ENCODE assay signal across 14 cellular contexts in the genomic region with DNA sequence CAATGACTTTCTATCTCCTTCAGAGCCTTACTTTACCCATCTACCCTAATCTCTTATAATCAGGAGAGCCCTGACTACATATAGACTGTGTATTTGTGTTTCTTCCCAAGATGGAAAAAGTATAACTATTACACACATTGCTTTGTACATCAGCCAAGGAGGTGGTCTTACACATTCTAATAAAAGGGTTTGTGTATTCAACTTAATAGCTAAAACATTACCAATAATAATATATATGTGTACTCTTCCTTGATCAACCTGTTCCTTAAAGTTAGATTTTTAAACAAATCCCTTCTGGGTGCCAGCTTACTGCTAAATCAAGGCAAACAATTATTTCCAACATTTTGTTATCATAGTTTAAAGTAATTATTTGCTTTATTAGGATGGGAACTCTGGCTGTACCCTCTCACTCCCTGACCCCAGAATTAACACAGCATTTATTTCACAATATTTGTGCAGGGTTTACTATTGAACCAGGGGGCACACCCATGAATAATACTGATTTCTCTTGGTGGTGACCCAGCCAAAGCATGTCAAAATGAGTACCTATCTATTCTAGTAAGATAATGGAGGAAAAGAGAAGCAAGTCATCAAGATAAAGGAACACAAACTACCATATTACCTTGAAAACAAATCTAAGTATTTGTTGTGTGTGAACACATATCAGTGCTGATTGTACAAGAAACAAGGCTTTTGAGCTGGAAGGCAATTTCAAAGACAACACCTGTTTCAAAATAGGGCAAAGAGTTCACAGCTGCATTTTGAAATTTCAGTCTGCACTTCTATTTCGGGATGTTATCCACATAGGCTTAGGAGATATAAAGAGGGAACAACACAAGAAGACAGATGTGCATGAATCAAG. TPM values are rescaled to one million over a fixed set of nuclear protein-coding genes. Genes with fewer than 3 reads are reported as not detected.
DNase-seq lines count a peak whose midpoint lies in the region; ATAC-seq and TF ChIP-seq lines count a peak whose summit lies in the region.
"Had no signal": no experiment of that assay in that cellular context is flagged by ENCODE, and none has a peak within 500 bp of the region (broad histone marks: within the 10 kb centered on the region; RNA-seq: fewer than 3 reads in every experiment).

No MANE protein-coding gene starts in this region.

- peaks cover 7% of the 10 kb centered on the region for H3K4me1 Mint-ChIP-seq in activated CD8-positive, alpha-beta memory T cell treated with anti-CD3 and anti-CD28 coated beads, Interleukin-2, amount 10 ng/mL, durations not matched to agents 7 days and 5 days
- H3K4me1 Mint-ChIP-seq in activated T-helper 2 cell treated with anti-CD3 and anti-CD28 coated beads, Interferon-gamma antibody, Interleukin-2, Interleukin-4, amounts not matched to agents 10 μg/mL and 5 μg/mL and 100 μg/mL, durations not matched to agents 14 hours and 24 hours and 36 hours (ENCODE audit: low read depth), result peaks cover 16% of the 10 kb centered on the region

- TF ChIP-seq CTCF in WERI-Rb-1 (IDR thresholded peaks at IDR 0.05; ENCODE audit: low read depth, low read length) (no peak), liver (IDR thresholded peaks at IDR 0.05; ENCODE audit: low read depth, low read length, missing input control) (no peak)

- H3K36me3 ChIP-seq in WERI-Rb-1, result peaks cover 21% of the 10 kb centered on the region
- H3K36me3 ChIP-seq in liver (ENCODE audit: control insufficient read depth in 4 of 4, insufficient read depth in 3 of 4, low read depth in 1 of 4, low read length in 3 of 4), result peaks cover 0 to 4% (median 0%) of the 10 kb centered on the region in 4 donors

- DNase-seq in activated CD8-positive, alpha-beta memory T cell treated with anti-CD3 and anti-CD28 coated beads, Interleukin-2, amount 10 ng/mL, durations not matched to agents 7 days and 5 days, result no peak
- no peak for DNase-seq in activated CD8-positive, alpha-beta memory T cell treated with anti-CD3 and anti-CD28 coated beads, Interleukin-2, amount 50 U/mL, for 4 hours
- DNase-seq in WERI-Rb-1 (no peak), AG08395 (ENCODE audit: low spot score) (no peak), DMS53 treated with DMSO at 0.1 percent for 48 hours (lab: John Stamatoyannopoulos, UW; ENCODE audit: unreplicated experiment) (no peak)
- DNase-seq in activated T-helper 2 cell treated with anti-CD3 and anti-CD28 coated beads, Interferon-gamma antibody, Interleukin-2, Interleukin-4, amounts not matched to agents 10 μg/mL and 5 μg/mL and 100 μg/mL, durations not matched to agents 14 hours and 24 hours and 36 hours (ENCODE audit: low spot score), result no peak
- DNase-seq: DMS79 had no signal

- peaks cover 25% of the 10 kb centered on the region for H3K36me3 Mint-ChIP-seq in activated CD8-positive, alpha-beta memory T cell treated with anti-CD3 and anti-CD28 coated beads, Interleukin-2, amount 10 ng/mL, durations not matched to agents 7 days and 5 days
- H3K36me3 Mint-ChIP-seq in activated T-helper 2 cell treated with anti-CD3 and anti-CD28 coated beads, Interferon-gamma antibody, Interleukin-2, Interleukin-4, amounts not matched to agents 10 μg/mL and 5 μg/mL and 100 μg/mL, durations not matched to agents 14 hours and 24 hours and 36 hours (ENCODE audit: low read depth), result peaks cover 42% of the 10 kb centered on the region

- H3K9me3 ChIP-seq in WERI-Rb-1 (ENCODE audit: severe bottlenecking) (no peaks in the 10 kb centered on the region), liver (ENCODE audit: control insufficient read depth in 4 of 4, low read length in 3 of 4) (no peaks in the 10 kb centered on the region)
- H3K9me3 ChIP-seq: A549, BLaER1, MG63, SJCRH30 had no signal

- H3K27ac ChIP-seq in WERI-Rb-1 (peak overlapping the region; percentile 76), liver (ENCODE audit: low read depth in 1 of 2, low read length in 2 of 2) (peak overlapping the region; percentile 80 to 87), temporal lobe (ENCODE audit: low read depth, low read length) (peak overlapping the region; percentile 27)
- H3K27ac ChIP-seq: A549, BLaER1, SJCRH30 had no signal

- CTCF ChIA-PET in activated CD8-positive, alpha-beta memory T cell treated with anti-CD3 and anti-CD28 coated beads, Interleukin-2, amount 10 ng/mL, durations not matched to agents 7 days and 5 days (lab: Charles Lee), result interaction anchor here (1.0 to 9.5 kb wide), 25 partner anchors 9 to 186 kb away, joined by 3 to 153 read pairs (median 6); partner anchors contain the start of genes ELK4 and SLC45A3

- intact Hi-C loops in activated T-helper 2 cell treated with anti-CD3 and anti-CD28 coated beads, Interferon-gamma antibody, Interleukin-2, Interleukin-4, amounts not matched to agents 10 μg/mL and 5 μg/mL and 100 μg/mL, durations not matched to agents 14 hours and 24 hours and 36 hours (cut with micrococcal nuclease), result loop anchor here (1.0 to 2.0 kb wide), 3 partner anchors 38 to 62 kb away; no protein-coding TSS in a partner anchor

- H3K27ac Mint-ChIP-seq in activated CD8-positive, alpha-beta memory T cell treated with anti-CD3 and anti-CD28 coated beads, Interleukin-2, amount 10 ng/mL, durations not matched to agents 7 days and 5 days, result peak overlapping the region; percentile 34
- no peak overlapping the region for H3K27ac Mint-ChIP-seq in activated T-helper 2 cell treated with anti-CD3 and anti-CD28 coated beads, Interferon-gamma antibody, Interleukin-2, Interleukin-4, amounts not matched to agents 10 μg/mL and 5 μg/mL and 100 μg/mL, durations not matched to agents 14 hours and 24 hours and 36 hours

- 25% methylated on average over 1 of the region's 1 CpG for WGBS in liver

- no peak overlapping the region for H3K4me3 Mint-ChIP-seq in activated CD8-positive, alpha-beta memory T cell treated with anti-CD3 and anti-CD28 coated beads, Interleukin-2, amount 10 ng/mL, durations not matched to agents 7 days and 5 days
- no peak overlapping the region for H3K4me3 Mint-ChIP-seq in activated T-helper 2 cell treated with anti-CD3 and anti-CD28 coated beads, Interferon-gamma antibody, Interleukin-2, Interleukin-4, amounts not matched to agents 10 μg/mL and 5 μg/mL and 100 μg/mL, durations not matched to agents 14 hours and 24 hours and 36 hours (ENCODE audit: low read depth)
- H3K4me3 Mint-ChIP-seq: CD8-positive, alpha-beta memory T cell had no signal

- no peak overlapping the region for H3K4me3 ChIP-seq in WERI-Rb-1 (ENCODE audit: low read depth, low read length)
- no peak overlapping the region for H3K4me3 ChIP-seq in liver (ENCODE audit: low read depth in 1 of 3, low read length in 3 of 3)
- H3K4me3 ChIP-seq: A549, BLaER1, MG63, SJCRH30 had no signal

- H3K9me3 Mint-ChIP-seq in activated CD8-positive, alpha-beta memory T cell treated with anti-CD3 and anti-CD28 coated beads, Interleukin-2, amount 10 ng/mL, durations not matched to agents 7 days and 5 days (ENCODE audit: low read depth), result no peaks in the 10 kb centered on the region
- H3K9me3 Mint-ChIP-seq in activated T-helper 2 cell treated with anti-CD3 and anti-CD28 coated beads, Interferon-gamma antibody, Interleukin-2, Interleukin-4, amounts not matched to agents 10 μg/mL and 5 μg/mL and 100 μg/mL, durations not matched to agents 14 hours and 24 hours and 36 hours, result no peaks in the 10 kb centered on the region
- H3K9me3 Mint-ChIP-seq: CD8-positive, alpha-beta memory T cell had no signal

- no peak for ATAC-seq in activated CD8-positive, alpha-beta memory T cell treated with anti-CD3 and anti-CD28 coated beads, Interleukin-2, amount 10 ng/mL, durations not matched to agents 7 days and 5 days

- peak overlapping the region in 1 of 2 donors; percentile 47 for H3K9ac ChIP-seq in liver (ENCODE audit: low read depth in 1 of 2, low read length in 2 of 2)
- H3K9ac ChIP-seq: BLaER1 had no signal

- no peak for TF ChIP-seq RAD21 in liver (IDR thresholded peaks at IDR 0.05)

- no peaks in the 10 kb centered on the region for H3K27me3 Mint-ChIP-seq in activated CD8-positive, alpha-beta memory T cell treated with anti-CD3 and anti-CD28 coated beads, Interleukin-2, amount 10 ng/mL, durations not matched to agents 7 days and 5 days
- no peaks in the 10 kb centered on the region for H3K27me3 Mint-ChIP-seq in activated T-helper 2 cell treated with anti-CD3 and anti-CD28 coated beads, Interferon-gamma antibody, Interleukin-2, Interleukin-4, amounts not matched to agents 10 μg/mL and 5 μg/mL and 100 μg/mL, durations not matched to agents 14 hours and 24 hours and 36 hours (ENCODE audit: low read depth)

- H3K4me1 ChIP-seq in liver (ENCODE audit: control insufficient read depth in 4 of 4, insufficient read depth in 4 of 4, low read length in 3 of 4), result peaks cover 6 to 75% (median 63%) of the 10 kb centered on the region in 4 donors

- no peaks in the 10 kb centered on the region for H3K27me3 ChIP-seq in WERI-Rb-1 (ENCODE audit: insufficient read depth, low read depth, severe bottlenecking)
- no peaks in the 10 kb centered on the region for H3K27me3 ChIP-seq in liver (ENCODE audit: control insufficient read depth in 4 of 4, insufficient read depth in 4 of 4, low read length in 3 of 4)
- H3K27me3 ChIP-seq: BLaER1, MG63, SJCRH30 had no signal

TF ChIP-seq in liver, 16 proteins besides CTCF, POLR2A, EP300 and RAD21 (continues in another document):
- TF ChIP-seq TAF1 (conservative IDR thresholded peaks at IDR 0.05), result peak; percentile 3
- peak; percentile 42 to 68 for TF ChIP-seq JUND (IDR thresholded peaks at IDR 0.05)
- TF ChIP-seq HNF4A (conservative IDR thresholded peaks at IDR 0.05), result peak; percentile 96 to 97
- TF ChIP-seq EGR1 (IDR thresholded peaks at IDR 0.05; ENCODE audit: low read depth in 2 of 2), result peak; percentile 38 to 40
- TF ChIP-seq, protein P1, sequence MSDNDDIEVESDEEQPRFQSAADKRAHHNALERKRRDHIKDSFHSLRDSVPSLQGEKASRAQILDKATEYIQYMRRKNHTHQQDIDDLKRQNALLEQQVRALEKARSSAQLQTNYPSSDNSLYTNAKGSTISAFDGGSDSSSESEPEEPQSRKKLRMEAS (IDR thresholded peaks at IDR 0.05), result peak; percentile 73
- peak; percentile 59 for TF ChIP-seq FOXA2 (IDR thresholded peaks at IDR 0.05)
- TF ChIP-seq SP1 (IDR thresholded peaks at IDR 0.05), result peak; percentile 93

RNA-seq across cellular contexts. Expression of gene SLC45A3, which starts 30.1 kb away (rescaled TPM):
- total RNA-seq in activated CD8-positive, alpha-beta memory T cell treated with anti-CD3 and anti-CD28 coated beads, Interleukin-2, amount 10 ng/mL, durations not matched to agents 7 days and 5 days, result not detected
- total RNA-seq in liver (1 to 10 TPM; 5.9 to 9.9 TPM), temporal lobe (1.2 TPM)
- 1 to 10 TPM; 5.3 to 5.6 TPM for polyA plus RNA-seq in liver
- total RNA-seq in activated T-helper 2 cell treated with anti-CD3 and anti-CD28 coated beads, Interferon-gamma antibody, Interleukin-2, Interleukin-4, amounts not matched to agents 10 μg/mL and 5 μg/mL and 100 μg/mL, durations not matched to agents 14 hours and 24 hours and 36 hours, result 1.5 and 2.0 TPM in 2 replicates
- polyA plus RNA-seq: CD8-positive, alpha-beta memory T cell had no signal

RNA-seq across cellular contexts. Expression of gene NUCKS1, which starts 39.5 kb away (rescaled TPM):
- total RNA-seq in activated CD8-positive, alpha-beta memory T cell treated with anti-CD3 and anti-CD28 coated beads, Interleukin-2, amount 10 ng/mL, durations not matched to agents 7 days and 5 days, result 100 to 1,000 TPM; 179 to 211 TPM
- total RNA-seq in liver (10 to 100 TPM; 48.9 to 86.1 TPM), temporal lobe (162 TPM)
- polyA plus RNA-seq in liver, result 10 to 100 TPM; 27.0 to 36.4 TPM
- total RNA-seq in activated T-helper 2 cell treated with anti-CD3 and anti-CD28 coated beads, Interferon-gamma antibody, Interleukin-2, Interleukin-4, amounts not matched to agents 10 μg/mL and 5 μg/mL and 100 μg/mL, durations not matched to agents 14 hours and 24 hours and 36 hours, result 176 and 180 TPM in 2 replicates

Comparison
In these comparisons a context has a peak if more than half of its experiments do, and no peak if none do; other contexts are left out.
1. H3K27ac ChIP-seq: peak in every context shown above with its lines; median percentile 84 in liver; 76 in WERI-Rb-1; 27 in temporal lobe.